8 cellular contexts compared by ENCODE assay signal in the genomic region with DNA sequence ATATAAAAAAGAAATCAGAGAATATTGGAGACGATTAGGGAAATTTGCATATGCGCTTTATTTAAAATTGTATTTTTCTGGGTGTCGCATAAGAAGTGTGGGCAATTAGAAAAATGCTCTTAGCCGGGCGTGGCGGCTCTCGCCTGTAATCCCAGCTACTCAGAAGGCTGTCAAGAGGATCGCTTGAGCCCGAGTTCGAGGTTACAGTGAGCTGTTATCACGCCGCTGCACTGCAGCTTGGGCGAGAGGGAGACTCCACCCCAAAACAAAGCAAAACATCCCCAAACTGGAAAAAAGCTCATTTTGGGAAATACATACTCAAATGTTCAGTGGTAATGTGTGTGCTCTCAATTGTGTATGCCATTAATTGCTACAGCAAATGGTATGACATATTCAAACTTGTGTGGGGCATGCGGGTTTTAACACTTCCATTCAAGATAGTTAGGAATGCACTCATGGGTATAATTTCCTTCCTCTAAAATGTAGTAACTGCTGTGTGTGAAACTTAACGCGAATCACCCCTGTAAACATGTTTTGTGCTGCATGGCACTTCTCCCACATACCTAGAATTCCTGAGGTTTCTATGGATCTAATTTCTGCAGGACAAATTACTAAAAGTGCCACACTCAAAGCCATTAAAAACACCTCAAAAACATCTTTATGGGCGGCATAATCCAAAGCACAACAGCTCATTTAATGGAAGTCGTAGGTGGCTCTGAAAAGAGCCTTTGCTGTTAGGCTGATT. TPM values are rescaled to one million over a fixed set of nuclear protein-coding genes. Genes with fewer than 3 reads are reported as not detected.
DNase-seq lines count a peak whose midpoint lies in the region; ATAC-seq lines count a peak whose summit lies in the region.

No MANE protein-coding gene starts in this region.

- H3K9me3 ChIP-seq in iPS-15b (ENCODE audit: control insufficient read depth, insufficient read depth, low read length) (no peaks in the 10 kb centered on the region), skeletal muscle satellite cell (replicated peaks; ENCODE audit: low read length) (no peaks in the 10 kb centered on the region)

- H3K4me1 ChIP-seq in iPS-15b (ENCODE audit: control insufficient read depth, insufficient read depth, low read length) (peaks cover 20% of the 10 kb centered on the region), skeletal muscle satellite cell (ENCODE audit: control insufficient read depth, insufficient read depth, low read length) (peaks cover 24% of the 10 kb centered on the region)

- ATAC-seq in GM19023 (IDR thresholded peaks at IDR 0.05; ENCODE audit: unreplicated experiment) (no peak), GM21576 (IDR thresholded peaks at IDR 0.05; ENCODE audit: unreplicated experiment) (no peak)

- DNase-seq in activated CD4-positive, alpha-beta T cell treated with anti-CD3 and anti-CD28 coated beads for 48 hours = peak; percentile 63
- DNase-seq in activated CD4-positive, alpha-beta T cell treated with anti-CD3 and anti-CD28 coated beads for 4 hours = no peak
- DNase-seq in NCI-H524 treated with DMSO at 0.1 percent for 48 hours (lab: John Stamatoyannopoulos, UW) = peak; percentile 80

- H3K36me3 ChIP-seq in iPS-15b (ENCODE audit: control insufficient read depth, insufficient read depth, low read length) = no peaks in the 10 kb centered on the region
- no peaks in the 10 kb centered on the region for H3K36me3 ChIP-seq in skeletal muscle satellite cell (ENCODE audit: insufficient read depth, low read length)

- H3K27me3 ChIP-seq in iPS-15b (ENCODE audit: control insufficient read depth, insufficient read depth, low read length) = no peaks in the 10 kb centered on the region
- H3K27me3 ChIP-seq in skeletal muscle satellite cell (ENCODE audit: control insufficient read depth, insufficient read depth, low read length) = no peaks in the 10 kb centered on the region

- peak overlapping the region; percentile 84 for H3K9ac ChIP-seq in iPS-15b (ENCODE audit: low read depth, low read length)
- peak overlapping the region; percentile 80 for H3K9ac ChIP-seq in skeletal muscle satellite cell (ENCODE audit: low read depth, low read length)

- peak overlapping the region; percentile 92 for H3K4me2 ChIP-seq in skeletal muscle satellite cell (ENCODE audit: low read length)

- H3K27ac ChIP-seq in angular gyrus (ENCODE audit: low read depth, low read length) = peak overlapping the region; percentile 32

- H3K4me3 ChIP-seq in iPS-15b (ENCODE audit: low read depth, low read length) (peak overlapping the region; percentile 67), skeletal muscle satellite cell (ENCODE audit: low read length) (peak overlapping the region; percentile 75)

RNA-seq across cellular contexts. Expression of a gene that starts 54.7 kb away (rescaled TPM):
- total RNA-seq in skeletal muscle satellite cell (2012; rRNA removed) = 8.5 and 13.9 TPM in 2 replicates

Comparison
In these comparisons a context has a peak if more than half of its experiments do, and no peak if none do; other contexts are left out.
1. DNase-seq: peak in activated CD4-positive, alpha-beta T cell treated with anti-CD3 and anti-CD28 coated beads for 48 hours (single experiment) and NCI-H524 treated with DMSO at 0.1 percent for 48 hours (single experiment); none in activated CD4-positive, alpha-beta T cell treated with anti-CD3 and anti-CD28 coated beads for 4 hours (0 of 2).